ENCODE assay signal across 8 cellular contexts in the genomic region with DNA sequence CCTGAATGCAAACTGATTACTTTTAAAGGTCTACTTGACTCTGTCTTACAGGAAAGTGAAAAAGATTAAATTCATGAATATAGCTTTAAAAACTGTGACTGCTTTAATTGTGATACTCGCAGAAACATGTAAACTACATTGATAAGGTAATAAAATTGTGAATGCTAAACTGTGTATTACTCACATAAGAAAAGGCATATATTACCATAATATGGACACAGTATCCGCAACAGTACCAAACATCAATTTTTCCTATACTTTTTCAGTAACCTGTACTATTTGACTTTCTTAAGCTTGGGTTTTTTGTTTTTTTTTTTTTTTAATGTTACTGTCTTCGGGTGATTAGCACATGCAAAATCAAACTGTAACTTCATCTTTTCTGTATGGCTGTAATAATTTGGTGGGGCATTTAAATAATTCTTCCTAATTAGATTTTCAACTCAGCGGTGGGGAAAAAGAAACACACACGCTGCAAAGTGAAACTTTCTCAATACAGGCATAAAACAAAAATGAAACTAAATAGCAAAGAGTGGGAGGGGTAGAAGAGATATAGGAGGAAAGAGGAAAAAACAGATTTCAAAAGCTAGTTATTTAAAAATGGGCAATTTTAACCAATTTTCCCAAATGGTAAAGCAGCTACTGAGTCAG. TPM values are rescaled to one million over a fixed set of nuclear protein-coding genes. Genes with fewer than 3 reads are reported as not detected.
DNase-seq lines count a peak whose midpoint lies in the region; ATAC-seq and TF ChIP-seq lines count a peak whose summit lies in the region.

No MANE protein-coding gene starts in this region.

- H3K27ac Mint-ChIP-seq in activated CD4-positive, alpha-beta T cell treated with anti-CD3 and anti-CD28 coated beads, Interleukin-2, amount 10 ng/mL, durations not matched to agents 24 days and 14 days, result peak overlapping the region; percentile 88

- peak; percentile 35 for ATAC-seq in HG03565 (IDR thresholded peaks at IDR 0.05; ENCODE audit: unreplicated experiment)
- no peak for ATAC-seq in omental fat pad (ENCODE audit: low FRiP score)

- no peaks in the 10 kb centered on the region for H3K9me3 Mint-ChIP-seq in activated CD4-positive, alpha-beta T cell treated with anti-CD3 and anti-CD28 coated beads, Interleukin-2, amount 10 ng/mL, durations not matched to agents 24 days and 14 days

- H3K4me3 Mint-ChIP-seq in activated CD4-positive, alpha-beta T cell treated with anti-CD3 and anti-CD28 coated beads, Interleukin-2, amount 10 ng/mL, durations not matched to agents 24 days and 14 days, result peak overlapping the region; percentile 88

- in situ Hi-C loops in astrocyte of the cerebellum (cut with HindIII; ENCODE audit: low sequenced_read_pairs), result no loop called here

- peak overlapping the region; percentile 29 for H3K4me3 ChIP-seq in astrocyte of the cerebellum (ENCODE audit: low read depth, low read length)

- intact Hi-C loops in activated CD4-positive, alpha-beta T cell treated with anti-CD3 and anti-CD28 coated beads, Interleukin-2, amount 10 ng/mL, durations not matched to agents 24 days and 14 days (cut with micrococcal nuclease), result loop anchor here (1.0 to 5.0 kb wide), 3 partner anchors 15 to 547 kb away; partner anchors contain the start of gene LSM5

- no peaks in the 10 kb centered on the region for H3K27me3 Mint-ChIP-seq in activated CD4-positive, alpha-beta T cell treated with anti-CD3 and anti-CD28 coated beads, Interleukin-2, amount 10 ng/mL, durations not matched to agents 24 days and 14 days

- peaks cover 10% of the 10 kb centered on the region for H3K36me3 Mint-ChIP-seq in activated CD4-positive, alpha-beta T cell treated with anti-CD3 and anti-CD28 coated beads, Interleukin-2, amount 10 ng/mL, durations not matched to agents 24 days and 14 days (ENCODE audit: low read depth)

- TF ChIP-seq CTCF in astrocyte of the cerebellum (IDR thresholded peaks at IDR 0.05; ENCODE audit: low read depth, low read length, missing control alignments), result no peak
- no peak for TF ChIP-seq CTCF in omental fat pad (IDR thresholded peaks at IDR 0.05)

- no peak for DNase-seq in activated CD4-positive, alpha-beta T cell treated with anti-CD3 and anti-CD28 coated beads, Interleukin-2, amount 10 ng/mL, durations not matched to agents 24 days and 14 days
- DNase-seq in activated CD4-positive, alpha-beta T cell treated with anti-CD3 and anti-CD28 coated beads, Interleukin-2, amount 50 U/mL, for 1 hour, result no peak
- DNase-seq in astrocyte of the cerebellum (ENCODE audit: low read depth) (no peak), medulla oblongata (ENCODE audit: extremely low spot score) (peak; percentile 36), omental fat pad (ENCODE audit: low spot score) (no peak), NCI-H1436 treated with DMSO at 0.1 percent for 48 hours (lab: John Stamatoyannopoulos, UW) (no peak), retina (no peak)

- H3K4me1 Mint-ChIP-seq in activated CD4-positive, alpha-beta T cell treated with anti-CD3 and anti-CD28 coated beads, Interleukin-2, amount 10 ng/mL, durations not matched to agents 24 days and 14 days, result peaks cover 49% of the 10 kb centered on the region

RNA-seq across cellular contexts. Expression of gene NT5C3A, which starts 23.2 kb away (rescaled TPM):
- 34.6 and 35.8 TPM in 2 replicates for total RNA-seq in activated CD4-positive, alpha-beta T cell treated with anti-CD3 and anti-CD28 coated beads, Interleukin-2, amount 10 ng/mL, durations not matched to agents 24 days and 14 days
- total RNA-seq in omental fat pad, result 10 to 100 TPM; 18.8 to 32.9 (median 24.6) TPM
